In genomic region chr18:26657618-26658581, GRCh38 we compare ENCODE assay signal across 8 cellular contexts.
A peak's percentile ranks its signal among the peaks of the same experiment; 100 is the strongest.
DNase-seq lines count a peak whose midpoint lies in the region; ATAC-seq and TF ChIP-seq lines count a peak whose summit lies in the region.

No MANE protein-coding gene starts in this region.

- no peak overlapping the region for H3K27ac ChIP-seq in BLaER1

- peak overlapping the region; percentile 98 for H3K4me2 ChIP-seq in BLaER1

- H3K27me3 Mint-ChIP-seq in neural crest cell (ENCODE audit: low read depth): peaks cover 2% of the 10 kb centered on the region

- H3K36me3 ChIP-seq in BLaER1: no peaks in the 10 kb centered on the region

- peaks cover 46% of the 10 kb centered on the region for H3K4me1 Mint-ChIP-seq in neural crest cell

- H4K20me1 ChIP-seq in BLaER1: peaks cover 38% of the 10 kb centered on the region

- peak overlapping the region; percentile 95 for H3K27ac Mint-ChIP-seq in neural crest cell (ENCODE audit: unreplicated experiment)

- H3K9ac ChIP-seq in BLaER1: no peak overlapping the region

- H3K4me3 ChIP-seq in BLaER1 (peak overlapping the region; percentile 74), LNCaP clone FGC (ENCODE audit: low read depth, low read length) (peak overlapping the region; percentile 72), choroid plexus epithelial cell (ENCODE audit: low read depth, low read length) (peak overlapping the region; percentile 57)

- peaks cover 81% of the 10 kb centered on the region for H3K27me3 ChIP-seq in BLaER1

- H3K9me3 Mint-ChIP-seq in neural crest cell: no peaks in the 10 kb centered on the region

- H3K4me1 ChIP-seq in BLaER1: peaks cover 9% of the 10 kb centered on the region

- TF ChIP-seq CTCF in LNCaP clone FGC (IDR thresholded peaks at IDR 0.05; ENCODE audit: control insufficient read depth, extremely low read depth, insufficient read depth) (no peak), choroid plexus epithelial cell (conservative IDR thresholded peaks at IDR 0.05; ENCODE audit: low read depth, low read length) (no peak), neural crest cell (conservative IDR thresholded peaks at IDR 0.05) (no peak)

- no peak for ATAC-seq in HG03097 (IDR thresholded peaks at IDR 0.05; ENCODE audit: low FRiP score, unreplicated experiment)
- no peak for ATAC-seq in HG03196 (IDR thresholded peaks at IDR 0.05; ENCODE audit: unreplicated experiment)

- DNase-seq in LNCaP clone FGC (ENCODE audit: low read depth) (no peak), choroid plexus epithelial cell (ENCODE audit: low read depth) (no peak), neural crest cell (ENCODE audit: low read depth, low spot score) (no peak), HK-2 (ENCODE audit: unreplicated experiment) (no peak)
- DNase-seq in effector CD4-positive, alpha-beta T cell: no peak

- H3K36me3 Mint-ChIP-seq in neural crest cell (ENCODE audit: low read depth): no peaks in the 10 kb centered on the region

- no peaks in the 10 kb centered on the region for H3K9me3 ChIP-seq in BLaER1

- H3K4me3 Mint-ChIP-seq in neural crest cell: peak overlapping the region; percentile 96
